20 cellular contexts compared by ENCODE assay signal in genomic region chr9:135217836-135218235, GRCh38.
"Had no signal": no experiment of that assay in that cellular context is flagged by ENCODE, and none has a peak within 500 bp of the region (broad histone marks: within the 10 kb centered on the region; RNA-seq: fewer than 3 reads in every experiment).

No MANE protein-coding gene starts in this region.

- FAIRE-seq: endometrium had no signal

- H3K27me3 ChIP-seq: vagina had no signal

- DNase-seq: activated CD4-positive, CD25-positive, alpha-beta regulatory T cell treated with anti-CD3 and anti-CD28 coated beads, Interleukin-2, amount 50 U/mL, for 72 hours; activated naive CD4-positive, alpha-beta T cell; activated naive CD8-positive, alpha-beta T cell treated with anti-CD3 and anti-CD28 coated beads, Interleukin-2, amount 10 ng/mL, durations not matched to agents 7 days and 5 days; immature natural killer cell; midbrain; retina; stimulated activated CD4-positive, alpha-beta T cell treated with anti-CD3 and anti-CD28 coated beads, Interleukin-4, amount 100 ng/mL, for 24 hours; stimulated activated naive CD4-positive, alpha-beta T cell; substantia nigra; T-helper 9 cell had no signal

- H3K4me3 ChIP-seq: breast epithelium, dorsolateral prefrontal cortex, esophagus muscularis mucosa, lung, skin epidermis, tibial nerve, vagina had no signal

- ATAC-seq: T-cell had no signal

- H3K9me3 ChIP-seq: breast epithelium, esophagus muscularis mucosa, tibial nerve, vagina had no signal

- H3K36me3 ChIP-seq: breast epithelium, esophagus muscularis mucosa, tibial nerve, vagina had no signal

- H3K4me1 ChIP-seq: breast epithelium, parathyroid adenoma had no signal

- H3K9ac ChIP-seq: parathyroid adenoma had no signal

- H3K27ac ChIP-seq: breast epithelium, esophagus muscularis mucosa, parathyroid adenoma, skin epidermis, tibial nerve, vagina had no signal
